ENCODE assay signal across 8 cellular contexts in genomic region chr3:13229291-13229949, GRCh38.
DNase-seq lines count a peak whose midpoint lies in the region; ATAC-seq and TF ChIP-seq lines count a peak whose summit lies in the region.

No MANE protein-coding gene starts in this region.

- in situ Hi-C loops in IMR-90 (cut with MboI; ENCODE audit: low sequenced_read_pairs): no loop called here

- POLR2A ChIA-PET in IMR-90 (lab: Charles Lee; ENCODE audit: unreplicated experiment): no interaction called here
- POLR2A ChIA-PET in activated CD4-positive, alpha-beta memory T cell treated with anti-CD3 and anti-CD28 coated beads for 36 hours (lab: Charles Lee): no interaction called here

- TF ChIP-seq RAD21 in IMR-90 (IDR thresholded peaks at IDR 0.05; ENCODE audit: low read length): peak; percentile 19; the same call in 1 of the 2 replicates

- dilution Hi-C loops in IMR-90 (cut with HindIII; ENCODE audit: low sequenced_read_pairs, unreplicated experiment): no loop called here

- intact Hi-C loops in IMR-90 (cut with micrococcal nuclease): no loop called here
- intact Hi-C loops in activated CD4-positive, alpha-beta memory T cell treated with anti-CD3 and anti-CD28 coated beads for 36 hours (cut with micrococcal nuclease): no loop called here

- H4K8ac ChIP-seq in IMR-90 (ENCODE audit: low read depth in 2 of 2, low read length in 2 of 2): no peak overlapping the region

- H3K4me1 ChIP-seq in IMR-90 (ENCODE audit: control insufficient read depth, insufficient read depth, low read length): no peaks in the 10 kb centered on the region

- CTCF ChIA-PET in IMR-90 (lab: Yijun Ruan, JAX): no interaction called here
- CTCF ChIA-PET in activated CD4-positive, alpha-beta memory T cell treated with anti-CD3 and anti-CD28 coated beads for 36 hours (lab: Charles Lee): interaction anchor here (0.6 to 1.7 kb wide), 5 partner anchors 12 to 232 kb away, joined by 3 to 7 read pairs (median 3); no protein-coding TSS in a partner anchor

- no peak overlapping the region for H3K4me2 ChIP-seq in IMR-90 (ENCODE audit: low read depth, low read length)

- H3K36me3 Mint-ChIP-seq in activated CD4-positive, alpha-beta memory T cell treated with anti-CD3 and anti-CD28 coated beads for 36 hours: no peaks in the 10 kb centered on the region
- H3K36me3 Mint-ChIP-seq in nephron progenitor cell (ENCODE audit: low read depth): no peaks in the 10 kb centered on the region

- H3K27ac Mint-ChIP-seq in activated CD4-positive, alpha-beta memory T cell treated with anti-CD3 and anti-CD28 coated beads for 36 hours: no peak overlapping the region
- no peak overlapping the region for H3K27ac Mint-ChIP-seq in nephron progenitor cell

- H3K23ac ChIP-seq in IMR-90 (ENCODE audit: low read depth, low read length): no peak overlapping the region

- DNase-seq in DMS 273 (lab: John Stamatoyannopoulos, UW; ENCODE audit: unreplicated experiment) (peak; percentile 48), DMS 273 treated with DMSO at 0.1 percent for 48 hours (lab: John Stamatoyannopoulos, UW) (no peak), IMR-90 (peak; percentile 7), nephron progenitor cell (no peak)
- DNase-seq in activated CD4-positive, alpha-beta memory T cell treated with anti-CD3 and anti-CD28 coated beads for 36 hours: peak; percentile 31

- H3K27ac ChIP-seq in IMR-90 (ENCODE audit: insufficient read depth, low read length): no peak overlapping the region

- no peak overlapping the region for H3K4me3 Mint-ChIP-seq in activated CD4-positive, alpha-beta memory T cell treated with anti-CD3 and anti-CD28 coated beads for 36 hours
- no peak overlapping the region for H3K4me3 Mint-ChIP-seq in nephron progenitor cell

- no peak overlapping the region for H2BK5ac ChIP-seq in IMR-90 (ENCODE audit: low read depth, low read length, poor library complexity, severe bottlenecking)

- peak; percentile 32 for TF ChIP-seq CTCF in IMR-90 (conservative IDR thresholded peaks at IDR 0.05; ENCODE audit: low read depth, low read length)
- TF ChIP-seq CTCF in nephron progenitor cell (IDR thresholded peaks at IDR 0.05): peak; percentile 15

- peak overlapping the region; percentile 28 for H2AK9ac ChIP-seq in IMR-90 (replicated peaks; ENCODE audit: low read depth, low read length, poor library complexity)

- no peak overlapping the region for H4K5ac ChIP-seq in IMR-90 (ENCODE audit: low read depth, low read length)

- no peak overlapping the region for H3K4me3 ChIP-seq in IMR-90 (ENCODE audit: insufficient read depth, low read depth, low read length)

- H3K9me3 Mint-ChIP-seq in activated CD4-positive, alpha-beta memory T cell treated with anti-CD3 and anti-CD28 coated beads for 36 hours: no peaks in the 10 kb centered on the region
- H3K9me3 Mint-ChIP-seq in nephron progenitor cell: peaks cover 4% of the 10 kb centered on the region

- no peak overlapping the region for H3K4ac ChIP-seq in IMR-90 (ENCODE audit: low read depth, low read length)

- no peaks in the 10 kb centered on the region for H3K9me1 ChIP-seq in IMR-90 (ENCODE audit: insufficient read depth, low read length)

- no peaks in the 10 kb centered on the region for H3K79me1 ChIP-seq in IMR-90 (ENCODE audit: low read depth in 1 of 2, low read length in 2 of 2)

- no peak overlapping the region for H3K18ac ChIP-seq in IMR-90 (ENCODE audit: low read depth, low read length)

- peaks cover 9% of the 10 kb centered on the region for H3K4me1 Mint-ChIP-seq in activated CD4-positive, alpha-beta memory T cell treated with anti-CD3 and anti-CD28 coated beads for 36 hours (ENCODE audit: low read depth)
- H3K4me1 Mint-ChIP-seq in nephron progenitor cell: peaks cover 48% of the 10 kb centered on the region

- no TSS peak for BruUV-seq in IMR-90 (replicated peaks; lab: Mats Ljungman, UMichigan)

- no peak overlapping the region for H3K9ac ChIP-seq in IMR-90 (ENCODE audit: low read depth, low read length)

- no peak overlapping the region for H4K91ac ChIP-seq in IMR-90 (ENCODE audit: insufficient read depth, low read depth, low read length)

- no peak overlapping the region for H2AFZ ChIP-seq in IMR-90 (replicated peaks; ENCODE audit: low read length, poor library complexity)

- no peaks in the 10 kb centered on the region for H3K9me3 ChIP-seq in IMR-90 (ENCODE audit: control insufficient read depth, insufficient read depth, low read length)

- no peaks in the 10 kb centered on the region for H3K36me3 ChIP-seq in IMR-90 (ENCODE audit: control insufficient read depth, insufficient read depth, low read length)

- no peak overlapping the region for H3K56ac ChIP-seq in IMR-90 (ENCODE audit: extremely low read depth, insufficient read depth, low read length)

- H2BK15ac ChIP-seq in IMR-90 (ENCODE audit: low read depth, low read length): no peak overlapping the region

- ATAC-seq in IMR-90 (ENCODE audit: low read depth) (no peak), GM18505 (IDR thresholded peaks at IDR 0.05; ENCODE audit: unreplicated experiment) (no peak), GM21528 (IDR thresholded peaks at IDR 0.05; ENCODE audit: low FRiP score, unreplicated experiment) (no peak), HG03457 (IDR thresholded peaks at IDR 0.05; ENCODE audit: unreplicated experiment) (no peak)

- H3K27me3 Mint-ChIP-seq in activated CD4-positive, alpha-beta memory T cell treated with anti-CD3 and anti-CD28 coated beads for 36 hours: peaks cover 4% of the 10 kb centered on the region
- H3K27me3 Mint-ChIP-seq in nephron progenitor cell (ENCODE audit: low read depth, poor library complexity): peaks cover 32% of the 10 kb centered on the region

- no peak for TF ChIP-seq POLR2A in IMR-90 (IDR thresholded peaks at IDR 0.05; ENCODE audit: low read depth, low read length)
- no peak for TF ChIP-seq POLR2A in GM18505 (IDR thresholded peaks at IDR 0.05; ENCODE audit: borderline replicate concordance, extremely low read depth, insufficient read depth, insufficient read length)

- peaks cover 18% of the 10 kb centered on the region for H3K27me3 ChIP-seq in IMR-90 (ENCODE audit: control insufficient read depth, insufficient read depth, low read length)

- H4K20me1 ChIP-seq in IMR-90 (ENCODE audit: insufficient read depth, low read length): no peaks in the 10 kb centered on the region

- no peak overlapping the region for H3K14ac ChIP-seq in IMR-90 (replicated peaks; ENCODE audit: low read depth, low read length)

- H2BK20ac ChIP-seq in IMR-90 (ENCODE audit: low read depth, low read length): no peak overlapping the region

- WGBS in IMR-90 (ENCODE audit: extremely low coverage in 2 of 2, insufficient read length in 1 of 2), 2 experiments: 14% methylated on average over 2 of the region's 8 CpGs; no CpG with 5 or more reads in 1 of the 2 experiments

- H2AK5ac ChIP-seq in IMR-90 (ENCODE audit: low read depth, low read length): no peak overlapping the region

- no peak overlapping the region for H2BK120ac ChIP-seq in IMR-90 (ENCODE audit: low read depth, low read length)

TF ChIP-seq in IMR-90, 13 proteins besides CTCF, POLR2A, EP300 and RAD21:
- TF ChIP-seq RFX5 (IDR thresholded peaks at IDR 0.05; ENCODE audit: low read depth, low read length): no peak
- TF ChIP-seq CHD1 (IDR thresholded peaks at IDR 0.05; ENCODE audit: low read depth, low read length): no peak
- TF ChIP-seq MAZ (IDR thresholded peaks at IDR 0.05; ENCODE audit: borderline replicate concordance, low read depth, low read length): no peak
- no peak for TF ChIP-seq MAFK (IDR thresholded peaks at IDR 0.05; ENCODE audit: low read depth, low read length)
- TF ChIP-seq, protein P1, sequence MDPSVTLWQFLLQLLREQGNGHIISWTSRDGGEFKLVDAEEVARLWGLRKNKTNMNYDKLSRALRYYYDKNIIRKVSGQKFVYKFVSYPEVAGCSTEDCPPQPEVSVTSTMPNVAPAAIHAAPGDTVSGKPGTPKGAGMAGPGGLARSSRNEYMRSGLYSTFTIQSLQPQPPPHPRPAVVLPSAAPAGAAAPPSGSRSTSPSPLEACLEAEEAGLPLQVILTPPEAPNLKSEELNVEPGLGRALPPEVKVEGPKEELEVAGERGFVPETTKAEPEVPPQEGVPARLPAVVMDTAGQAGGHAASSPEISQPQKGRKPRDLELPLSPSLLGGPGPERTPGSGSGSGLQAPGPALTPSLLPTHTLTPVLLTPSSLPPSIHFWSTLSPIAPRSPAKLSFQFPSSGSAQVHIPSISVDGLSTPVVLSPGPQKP (IDR thresholded peaks at IDR 0.05; ENCODE audit: borderline replicate concordance, low read depth, low read length): no peak
- TF ChIP-seq BHLHE40 (IDR thresholded peaks at IDR 0.05; ENCODE audit: low read depth, low read length): no peak
- TF ChIP-seq RCOR1 (IDR thresholded peaks at IDR 0.05; ENCODE audit: insufficient replicate concordance, low read length): no peak
- no peak for TF ChIP-seq USF2 (IDR thresholded peaks at IDR 0.05; ENCODE audit: low read depth, low read length)
- no peak for TF ChIP-seq SMC3 (IDR thresholded peaks at IDR 0.05; ENCODE audit: low read depth, low read length)

Comparison
In these comparisons a context has a peak if more than half of its experiments do, and no peak if none do; other contexts are left out.
1. DNase-seq: peak in DMS 273 (single experiment), IMR-90 (single experiment) and activated CD4-positive, alpha-beta memory T cell treated with anti-CD3 and anti-CD28 coated beads for 36 hours (single experiment); none in DMS 273 treated with DMSO at 0.1 percent for 48 hours (single experiment) and nephron progenitor cell (single experiment).